Comparison of ENCODE assay signal across 27 cellular contexts in the genomic region with DNA sequence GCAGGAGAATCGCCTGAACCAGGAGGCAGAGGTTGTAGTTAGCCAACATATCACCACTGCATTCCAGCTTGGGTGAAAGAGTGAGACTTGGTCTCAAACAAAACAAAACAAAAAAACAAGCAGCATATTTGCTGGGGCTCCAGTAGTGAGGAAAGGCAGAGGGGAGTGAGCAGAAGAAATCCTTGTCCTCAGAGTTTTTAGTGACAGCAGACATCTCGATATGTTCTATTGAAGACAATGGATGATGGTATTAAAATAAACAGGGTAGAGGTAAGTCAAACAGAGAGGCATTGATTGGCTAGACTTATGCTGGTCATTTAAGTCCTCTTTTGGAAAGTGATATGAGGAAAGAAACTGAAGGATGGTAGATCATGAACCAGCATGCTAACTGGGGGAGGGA. TPM values are rescaled to one million over a fixed set of nuclear protein-coding genes. Genes with fewer than 3 reads are reported as not detected.
DNase-seq lines count a peak whose midpoint lies in the region; ATAC-seq, FAIRE-seq and TF ChIP-seq lines count a peak whose summit lies in the region.
"Had no signal": no experiment of that assay in that cellular context is flagged by ENCODE, and none has a peak within 500 bp of the region (broad histone marks: within the 10 kb centered on the region; RNA-seq: fewer than 3 reads in every experiment).

No MANE protein-coding gene starts in this region.

- H3K27ac ChIP-seq in GM12878 (ENCODE audit: control insufficient read depth, insufficient read depth) (no peak overlapping the region), right atrium auricular region (no peak overlapping the region)
- H3K27ac ChIP-seq: esophagus squamous epithelium, HL-60, KMS-11 had no signal

- FAIRE-seq in GM12878 (lab: Jason Lieb, UNC): no peak
- FAIRE-seq: H1, RCC 7860 had no signal

- POLR2A ChIA-PET in GM12878 (lab: Charles Lee): no interaction called here

- H3K36me3 ChIP-seq in GM12878 (ENCODE audit: control insufficient read depth in 2 of 2, insufficient read depth in 2 of 2, low read length in 1 of 2): no peaks in the 10 kb centered on the region
- no peaks in the 10 kb centered on the region for H3K36me3 ChIP-seq in right atrium auricular region
- H3K36me3 ChIP-seq: esophagus squamous epithelium had no signal

- no peak overlapping the region for H3K9ac ChIP-seq in GM12878 (ENCODE audit: control insufficient read depth, insufficient read depth, low read length)
- H3K9ac ChIP-seq: KMS-11 had no signal

- ATAC-seq in GM12878: no peak
- ATAC-seq: SK-N-SH treated with all-trans-retinoic acid at 6 μM for 48 hours had no signal

- 69% methylated on average over 2 of the region's 2 CpGs for WGBS in GM12878 (ENCODE audit: insufficient coverage, insufficient replicate concordance, low lambda C conversion rate, missing lambda C conversion rate)

- H2AFZ ChIP-seq in GM12878 (ENCODE audit: control insufficient read depth, low read depth, low read length): no peak overlapping the region

- TF ChIP-seq POLR2A in NB4 (IDR thresholded peaks at IDR 0.05; ENCODE audit: extremely low read depth, insufficient read length): no peak
- TF ChIP-seq POLR2A in GM12878 (IDR thresholded peaks at IDR 0.05; ENCODE audit: low read depth, low read length): no peak

- SMC1A ChIA-PET in GM12878 (lab: Charles Lee; ENCODE audit: uncharacterized antibody, unreplicated experiment): no interaction called here

- no peaks in the 10 kb centered on the region for H3K27me3 ChIP-seq in GM12878 (replicated peaks in 1 of 2; ENCODE audit: control insufficient read depth in 2 of 2, insufficient read depth in 2 of 2, low read length in 1 of 2)
- no peaks in the 10 kb centered on the region for H3K27me3 ChIP-seq in right atrium auricular region
- H3K27me3 ChIP-seq: esophagus squamous epithelium had no signal

- no peak for TF ChIP-seq EP300 in GM12878 (IDR thresholded peaks at IDR 0.05; ENCODE audit: borderline replicate concordance in 1 of 2, control insufficient read depth in 1 of 2, low read depth in 2 of 2, low read length in 2 of 2)

- RAD21 ChIA-PET in GM12878 (lab: Charles Lee; ENCODE audit: unreplicated experiment): no interaction called here

- no peaks in the 10 kb centered on the region for H3K79me2 ChIP-seq in GM12878 (ENCODE audit: control insufficient read depth, insufficient read depth, low read length)

- H3K9me3 ChIP-seq in GM12878 (replicated peaks; ENCODE audit: control insufficient read depth, insufficient read depth, low read length) (peaks cover 2% of the 10 kb centered on the region; the same call in 1 of the 3 replicates), right atrium auricular region (peaks cover 0 to 13% of the 10 kb centered on the region in 2 donors)

- DNase-seq in Caki2 (ENCODE audit: low read depth) (peak; percentile 42), DMS53 treated with DMSO at 0.1 percent for 48 hours (lab: John Stamatoyannopoulos, UW; ENCODE audit: unreplicated experiment) (peak; percentile 1), NB4 (ENCODE audit: low read depth) (peak; percentile 13), GM12878 (ENCODE audit: low read depth, low spot score) (no peak), GDM1 (lab: John Stamatoyannopoulos, UW) (no peak), NCI-H2107 treated with DMSO at 0.1 percent for 48 hours (lab: John Stamatoyannopoulos, UW; ENCODE audit: unreplicated experiment) (no peak), right atrium auricular region (ENCODE audit: low spot score) (no peak)
- DNase-seq: activated CD4-positive, alpha-beta T cell treated with anti-CD3 and anti-CD28 coated beads, Interleukin-2, amount 50 U/mL, for 1 hour; activated gamma-delta T cell treated with Interleukin-2 at 50 U/mL for 16 hours; amygdala; Calu3; central memory CD4-positive, alpha-beta T cell; effector CD4-positive, alpha-beta T cell; esophagus squamous epithelium; NCI-H146; NCI-H510A treated with DMSO at 0.1 percent for 48 hours; stimulated activated CD4-positive, alpha-beta T cell treated with anti-CD3 and anti-CD28 coated beads, Interleukin-12 subunit alpha, Interleukin-12 subunit beta, amount 100 ng/mL, for 4 hours had no signal

- in situ Hi-C loops in Caki2 (cut with HindIII; ENCODE audit: low pct_unique_long_range_greater_than_20kb, low sequenced_read_pairs): no loop called here
- in situ Hi-C loops in GM12878 (cut with MboI): loop anchor here (10.0 kb wide), 1 partner anchor 453 kb away; the partner anchor contains the start of gene CDC42EP5

- H3K4me3 ChIP-seq in NB4 (ENCODE audit: low read depth, low read length) (no peak overlapping the region), GM12878 (no peak overlapping the region), right atrium auricular region (no peak overlapping the region)
- H3K4me3 ChIP-seq: esophagus squamous epithelium had no signal

- no peaks in the 10 kb centered on the region for H4K20me1 ChIP-seq in GM12878 (ENCODE audit: control insufficient read depth, insufficient read depth)

- BruUV-seq in GM12878 (replicated peaks; lab: Mats Ljungman, UMichigan): no TSS peak

- TF ChIP-seq CTCF in NB4 (IDR thresholded peaks at IDR 0.05; ENCODE audit: low read depth, low read length): no peak
- TF ChIP-seq CTCF in GM12878 (IDR thresholded peaks at IDR 0.05 in 2 of 3, conservative IDR thresholded peaks at IDR 0.05 in 1 of 3; ENCODE audit: control insufficient read depth in 2 of 3, extremely low read depth in 1 of 3, insufficient read depth in 1 of 3, low read depth in 3 of 3, low read length in 3 of 3): no peak
- no peak for TF ChIP-seq CTCF in right atrium auricular region (IDR thresholded peaks at IDR 0.05)

- H3K4me2 ChIP-seq in GM12878 (ENCODE audit: control insufficient read depth, insufficient read depth): no peak overlapping the region
- H3K4me2 ChIP-seq: KMS-11 had no signal

- intact Hi-C loops in GM12878 (cut with micrococcal nuclease; ENCODE audit: unreplicated experiment): no loop called here

- H3K4me1 ChIP-seq in GM12878 (ENCODE audit: control insufficient read depth, insufficient read depth, low read length) (no peaks in the 10 kb centered on the region; the same call in 1 of the 2 replicates), right atrium auricular region (no peaks in the 10 kb centered on the region)
- H3K4me1 ChIP-seq: esophagus squamous epithelium had no signal

- CTCF ChIA-PET in GM12878 (lab: Yijun Ruan, JAX): interaction anchor here (0.6 kb wide), 1 partner anchor 993 kb away, joined by 7 read pairs; no protein-coding TSS in a partner anchor

- no peak for TF ChIP-seq RAD21 in GM12878 (IDR thresholded peaks at IDR 0.05; ENCODE audit: insufficient read depth, low read depth, low read length)

RNA-seq across cellular contexts. Expression of gene NLRP7, which starts 19.0 kb away (rescaled TPM):
- not detected in 2 replicates for total RNA-seq in Caki2 (2014; rRNA removed; shearing (Covaris generic); ENCODE audit: low replicate concordance)
- not detected in 2 replicates for total RNA-seq in GM12878 (2013; cell fraction: nucleolus; rRNA removed)
- total RNA-seq in GM12878 (2014; rRNA removed) (0.33 and 0.56 TPM in 2 replicates), GM12878 (2014; rRNA removed; fragmentation: Illumina TruSeq; extraction: Trizol) (0.27 and 0.28 TPM in 2 replicates), GM12878 (2021) (0.08 and 0.13 TPM in 2 replicates), right atrium auricular region (not detected)
- polyA plus RNA-seq in GM12878 (2011; ENCODE audit: low read depth): 1.00 TPM
- polyA plus RNA-seq in GM12878 (2011; rRNA removed) (2.6 and 3.4 TPM in 2 replicates), GM12878 (2014; fragmentation: Illumina TruSeq; extraction: Trizol) (0.35 TPM in 2 replicates), GM12878 (2014; fragmentation: Nextera tagmentation; extraction: Ambion mirVana) (under 1 TPM; 0.66 to 0.77 TPM), GM12878 (2014; rRNA removed) (0.17 and 0.37 TPM in 2 replicates), GM12878 (2016; fragmentation: Nextera tagmentation; extraction: Ambion mirVana) (under 1 TPM; 0.08 to 0.24 TPM)
- 3.0 and 3.7 TPM in 2 replicates for polyA plus RNA-seq in GM12878 (2011; cell fraction: cytosol; rRNA removed)
- polyA plus RNA-seq in GM12878 (2011; cell fraction: nucleus; rRNA removed): 1.2 and 1.8 TPM in 2 replicates
- polyA plus RNA-seq in GM12878 (2012): 0.93 and 1.7 TPM in 2 replicates
- polyA minus RNA-seq in GM12878 (2011; rRNA and poly(A)+ RNA removed): 3.8 and 4.1 TPM in 2 replicates
- polyA minus RNA-seq in GM12878 (2011; cell fraction: cytosol; rRNA and poly(A)+ RNA removed): 0.53 and 1.7 TPM in 2 replicates
- polyA minus RNA-seq in GM12878 (2011; cell fraction: nucleus; rRNA and poly(A)+ RNA removed): 0.36 and 0.67 TPM in 2 replicates
- total RNA-seq: Calu3, esophagus squamous epithelium, glomerular endothelial cell, neural crest cell, pulmonary artery endothelial cell, temporal lobe had no signal
- polyA plus RNA-seq: BJ had no signal

RNA-seq across cellular contexts. Expression of gene NCR1, which starts 22.4 kb away (rescaled TPM):
- not detected in 2 replicates for total RNA-seq in Caki2 (2014; rRNA removed; shearing (Covaris generic); ENCODE audit: low replicate concordance)
- not detected in 2 replicates for total RNA-seq in GM12878 (2013; cell fraction: nucleolus; rRNA removed)
- total RNA-seq in GM12878 (2014; rRNA removed) (0.06 TPM in 1 of 2 replicates, not detected in the other), GM12878 (2014; rRNA removed; fragmentation: Illumina TruSeq; extraction: Trizol) (not detected in 2 replicates), GM12878 (2021) (not detected in 2 replicates), right atrium auricular region (not detected)
- not detected for polyA plus RNA-seq in GM12878 (2011; ENCODE audit: low read depth)
- polyA plus RNA-seq in GM12878 (2011; rRNA removed) (5.9 and 6.9 TPM in 2 replicates), GM12878 (2014; fragmentation: Illumina TruSeq; extraction: Trizol) (0.13 TPM in 1 of 2 replicates, not detected in the other), GM12878 (2014; fragmentation: Nextera tagmentation; extraction: Ambion mirVana) (not detected), GM12878 (2014; rRNA removed) (not detected in 2 replicates), GM12878 (2016; fragmentation: Nextera tagmentation; extraction: Ambion mirVana) (not detected)
- 6.7 and 6.8 TPM in 2 replicates for polyA plus RNA-seq in GM12878 (2011; cell fraction: cytosol; rRNA removed)
- polyA plus RNA-seq in GM12878 (2011; cell fraction: nucleus; rRNA removed): 3.7 and 4.3 TPM in 2 replicates
- polyA plus RNA-seq in GM12878 (2012): 0.08 and 0.15 TPM in 2 replicates
- 9.9 and 24.1 TPM in 2 replicates for polyA minus RNA-seq in GM12878 (2011; rRNA and poly(A)+ RNA removed)
- 3.2 and 6.7 TPM in 2 replicates for polyA minus RNA-seq in GM12878 (2011; cell fraction: cytosol; rRNA and poly(A)+ RNA removed)
- 4.4 and 5.8 TPM in 2 replicates for polyA minus RNA-seq in GM12878 (2011; cell fraction: nucleus; rRNA and poly(A)+ RNA removed)
- total RNA-seq: Calu3, esophagus squamous epithelium, glomerular endothelial cell, neural crest cell, pulmonary artery endothelial cell, temporal lobe had no signal
- polyA plus RNA-seq: BJ had no signal

RNA-seq across cellular contexts. Expression of gene NLRP2, which starts 37.9 kb away (rescaled TPM):
- 0.20 and 0.47 TPM in 2 replicates for total RNA-seq in Caki2 (2014; rRNA removed; shearing (Covaris generic); ENCODE audit: low replicate concordance)
- 0.31 TPM in 1 of 2 replicates, not detected in the other for total RNA-seq in GM12878 (2013; cell fraction: nucleolus; rRNA removed)
- total RNA-seq in GM12878 (2014; rRNA removed): 0.73 and 1.5 TPM in 2 replicates
- total RNA-seq in GM12878 (2014; rRNA removed; fragmentation: Illumina TruSeq; extraction: Trizol): 0.76 and 0.92 TPM in 2 replicates
- total RNA-seq in GM12878 (2021): 1.2 and 2.3 TPM in 2 replicates
- 16.7 TPM for polyA plus RNA-seq in GM12878 (2011; ENCODE audit: low read depth)
- polyA plus RNA-seq in GM12878 (2011; rRNA removed): 1.8 and 2.8 TPM in 2 replicates
- 1.7 and 2.4 TPM in 2 replicates for polyA plus RNA-seq in GM12878 (2011; cell fraction: cytosol; rRNA removed)
- polyA plus RNA-seq in GM12878 (2011; cell fraction: nucleus; rRNA removed): 2.9 and 3.4 TPM in 2 replicates
- 9.0 and 13.3 TPM in 2 replicates for polyA plus RNA-seq in GM12878 (2012)
- 2.0 and 2.8 TPM in 2 replicates for polyA plus RNA-seq in GM12878 (2014; fragmentation: Illumina TruSeq; extraction: Trizol)
- polyA plus RNA-seq in GM12878 (2014; fragmentation: Nextera tagmentation; extraction: Ambion mirVana): under 1 TPM; 0.39 to 0.68 TPM
- 1.1 and 1.3 TPM in 2 replicates for polyA plus RNA-seq in GM12878 (2014; rRNA removed)
- under 1 TPM; 0.60 to 0.66 TPM for polyA plus RNA-seq in GM12878 (2016; fragmentation: Nextera tagmentation; extraction: Ambion mirVana)
- polyA minus RNA-seq in GM12878 (2011; rRNA and poly(A)+ RNA removed): 1.4 and 2.1 TPM in 2 replicates
- 1.0 and 2.8 TPM in 2 replicates for polyA minus RNA-seq in GM12878 (2011; cell fraction: cytosol; rRNA and poly(A)+ RNA removed)
- 0.36 and 0.67 TPM in 2 replicates for polyA minus RNA-seq in GM12878 (2011; cell fraction: nucleus; rRNA and poly(A)+ RNA removed)
- under 1 TPM; 0.20 to 0.26 TPM for total RNA-seq in right atrium auricular region
- polyA plus RNA-seq: BJ had no signal

RNA-seq across cellular contexts. Expression of gene FCAR, which starts 54.3 kb away (rescaled TPM):
- not detected in 2 replicates for total RNA-seq in Caki2 (2014; rRNA removed; shearing (Covaris generic); ENCODE audit: low replicate concordance)
- 0.52 TPM in 1 of 2 replicates, not detected in the other for total RNA-seq in GM12878 (2013; cell fraction: nucleolus; rRNA removed)
- total RNA-seq in GM12878 (2014; rRNA removed) (0.16 TPM in 1 of 2 replicates, not detected in the other), GM12878 (2014; rRNA removed; fragmentation: Illumina TruSeq; extraction: Trizol) (not detected in 2 replicates), GM12878 (2021) (not detected in 2 replicates), right atrium auricular region (1 to 10 TPM in 1 of 2 donors, under 1 TPM in 1; 0.59 to 1.5 TPM)
- not detected for polyA plus RNA-seq in GM12878 (2011; ENCODE audit: low read depth)
- polyA plus RNA-seq in GM12878 (2011; rRNA removed) (0.49 TPM in 2 replicates), GM12878 (2014; fragmentation: Illumina TruSeq; extraction: Trizol) (not detected in 2 replicates), GM12878 (2014; fragmentation: Nextera tagmentation; extraction: Ambion mirVana) (not detected), GM12878 (2014; rRNA removed) (not detected in 2 replicates), GM12878 (2016; fragmentation: Nextera tagmentation; extraction: Ambion mirVana) (not detected)
- polyA plus RNA-seq in GM12878 (2011; cell fraction: cytosol; rRNA removed): 0.32 and 0.37 TPM in 2 replicates
- 0.18 and 0.24 TPM in 2 replicates for polyA plus RNA-seq in GM12878 (2011; cell fraction: nucleus; rRNA removed)
- polyA plus RNA-seq in GM12878 (2012): not detected in 2 replicates
- 0.72 and 0.73 TPM in 2 replicates for polyA minus RNA-seq in GM12878 (2011; rRNA and poly(A)+ RNA removed)
- polyA minus RNA-seq in GM12878 (2011; cell fraction: cytosol; rRNA and poly(A)+ RNA removed): not detected in 2 replicates
- not detected in 2 replicates for polyA minus RNA-seq in GM12878 (2011; cell fraction: nucleus; rRNA and poly(A)+ RNA removed)
- total RNA-seq: Calu3, glomerular endothelial cell, H1, neural crest cell, pulmonary artery endothelial cell had no signal
- polyA plus RNA-seq: BJ, H1 had no signal

Comparison
In these comparisons a context has a peak if more than half of its experiments do, and no peak if none do; other contexts are left out.
1. DNase-seq: peak in Caki2 (single experiment), DMS53 treated with DMSO at 0.1 percent for 48 hours (single experiment) and NB4 (single experiment); none in GM12878 (single experiment), GDM1 (single experiment), NCI-H2107 treated with DMSO at 0.1 percent for 48 hours (single experiment) and right atrium auricular region (single experiment).